2 cellular contexts compared by ENCODE assay signal in the genomic region with DNA sequence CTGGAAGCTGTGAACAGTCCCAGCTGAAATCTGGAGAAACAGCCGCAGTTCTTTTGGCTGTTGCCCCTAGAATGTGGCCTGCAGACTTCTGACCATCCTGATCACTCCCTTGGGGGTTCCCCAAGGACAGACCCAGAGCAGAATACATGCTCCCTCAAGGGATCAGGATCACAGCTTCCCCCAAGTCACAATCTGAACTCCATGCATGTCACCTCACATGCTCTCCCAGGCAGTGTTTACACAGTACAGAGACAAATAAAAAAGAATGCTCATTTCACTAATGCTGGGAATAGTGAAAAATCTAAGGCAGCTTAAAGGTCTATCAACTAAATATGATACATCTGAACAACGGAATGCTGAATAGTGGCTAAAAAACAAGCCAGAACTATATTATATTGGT.
TF ChIP-seq lines count a peak whose summit lies in the region.

No MANE protein-coding gene starts in this region.

TF ChIP-seq in WTC11, 78 proteins besides CTCF, POLR2A, EP300 and RAD21:
- TF ChIP-seq ZNF121 (CRISPR knock-in tag; IDR thresholded peaks at IDR 0.05) = no peak
- TF ChIP-seq, protein P1, sequence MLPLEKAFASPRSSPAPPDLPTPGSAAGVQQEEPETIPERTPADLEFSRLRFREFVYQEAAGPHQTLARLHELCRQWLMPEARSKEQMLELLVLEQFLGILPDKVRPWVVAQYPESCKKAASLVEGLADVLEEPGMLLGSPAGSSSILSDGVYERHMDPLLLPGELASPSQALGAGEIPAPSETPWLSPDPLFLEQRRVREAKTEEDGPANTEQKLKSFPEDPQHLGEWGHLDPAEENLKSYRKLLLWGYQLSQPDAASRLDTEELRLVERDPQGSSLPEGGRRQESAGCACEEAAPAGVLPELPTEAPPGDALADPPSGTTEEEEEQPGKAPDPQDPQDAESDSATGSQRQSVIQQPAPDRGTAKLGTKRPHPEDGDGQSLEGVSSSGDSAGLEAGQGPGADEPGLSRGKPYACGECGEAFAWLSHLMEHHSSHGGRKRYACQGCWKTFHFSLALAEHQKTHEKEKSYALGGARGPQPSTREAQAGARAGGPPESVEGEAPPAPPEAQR (CRISPR knock-in tag; IDR thresholded peaks at IDR 0.05) = no peak
- no peak for TF ChIP-seq NFYB (CRISPR knock-in tag; conservative IDR thresholded peaks at IDR 0.05; ENCODE audit: low read depth)
- TF ChIP-seq EMX1 (CRISPR knock-in tag; IDR thresholded peaks at IDR 0.05) = no peak
- TF ChIP-seq, protein P2, sequence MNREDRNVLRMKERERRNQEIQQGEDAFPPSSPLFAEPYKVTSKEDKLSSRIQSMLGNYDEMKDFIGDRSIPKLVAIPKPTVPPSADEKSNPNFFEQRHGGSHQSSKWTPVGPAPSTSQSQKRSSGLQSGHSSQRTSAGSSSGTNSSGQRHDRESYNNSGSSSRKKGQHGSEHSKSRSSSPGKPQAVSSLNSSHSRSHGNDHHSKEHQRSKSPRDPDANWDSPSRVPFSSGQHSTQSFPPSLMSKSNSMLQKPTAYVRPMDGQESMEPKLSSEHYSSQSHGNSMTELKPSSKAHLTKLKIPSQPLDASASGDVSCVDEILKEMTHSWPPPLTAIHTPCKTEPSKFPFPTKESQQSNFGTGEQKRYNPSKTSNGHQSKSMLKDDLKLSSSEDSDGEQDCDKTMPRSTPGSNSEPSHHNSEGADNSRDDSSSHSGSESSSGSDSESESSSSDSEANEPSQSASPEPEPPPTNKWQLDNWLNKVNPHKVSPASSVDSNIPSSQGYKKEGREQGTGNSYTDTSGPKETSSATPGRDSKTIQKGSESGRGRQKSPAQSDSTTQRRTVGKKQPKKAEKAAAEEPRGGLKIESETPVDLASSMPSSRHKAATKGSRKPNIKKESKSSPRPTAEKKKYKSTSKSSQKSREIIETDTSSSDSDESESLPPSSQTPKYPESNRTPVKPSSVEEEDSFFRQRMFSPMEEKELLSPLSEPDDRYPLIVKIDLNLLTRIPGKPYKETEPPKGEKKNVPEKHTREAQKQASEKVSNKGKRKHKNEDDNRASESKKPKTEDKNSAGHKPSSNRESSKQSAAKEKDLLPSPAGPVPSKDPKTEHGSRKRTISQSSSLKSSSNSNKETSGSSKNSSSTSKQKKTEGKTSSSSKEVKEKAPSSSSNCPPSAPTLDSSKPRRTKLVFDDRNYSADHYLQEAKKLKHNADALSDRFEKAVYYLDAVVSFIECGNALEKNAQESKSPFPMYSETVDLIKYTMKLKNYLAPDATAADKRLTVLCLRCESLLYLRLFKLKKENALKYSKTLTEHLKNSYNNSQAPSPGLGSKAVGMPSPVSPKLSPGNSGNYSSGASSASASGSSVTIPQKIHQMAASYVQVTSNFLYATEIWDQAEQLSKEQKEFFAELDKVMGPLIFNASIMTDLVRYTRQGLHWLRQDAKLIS (CRISPR knock-in tag; IDR thresholded peaks at IDR 0.05; ENCODE audit: borderline replicate concordance) = no peak
- TF ChIP-seq, protein P3, sequence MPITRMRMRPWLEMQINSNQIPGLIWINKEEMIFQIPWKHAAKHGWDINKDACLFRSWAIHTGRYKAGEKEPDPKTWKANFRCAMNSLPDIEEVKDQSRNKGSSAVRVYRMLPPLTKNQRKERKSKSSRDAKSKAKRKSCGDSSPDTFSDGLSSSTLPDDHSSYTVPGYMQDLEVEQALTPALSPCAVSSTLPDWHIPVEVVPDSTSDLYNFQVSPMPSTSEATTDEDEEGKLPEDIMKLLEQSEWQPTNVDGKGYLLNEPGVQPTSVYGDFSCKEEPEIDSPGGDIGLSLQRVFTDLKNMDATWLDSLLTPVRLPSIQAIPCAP (CRISPR knock-in tag; IDR thresholded peaks at IDR 0.05) = no peak
- TF ChIP-seq, protein P4, sequence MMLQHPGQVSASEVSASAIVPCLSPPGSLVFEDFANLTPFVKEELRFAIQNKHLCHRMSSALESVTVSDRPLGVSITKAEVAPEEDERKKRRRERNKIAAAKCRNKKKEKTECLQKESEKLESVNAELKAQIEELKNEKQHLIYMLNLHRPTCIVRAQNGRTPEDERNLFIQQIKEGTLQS (CRISPR knock-in tag; conservative IDR thresholded peaks at IDR 0.05) = no peak
- TF ChIP-seq OVOL2 (CRISPR knock-in tag; IDR thresholded peaks at IDR 0.05; ENCODE audit: borderline replicate concordance) = no peak
TF ChIP-seq in WTC11: peak in this region for 0.

TF ChIP-seq in HepG2, 621 proteins besides CTCF, POLR2A, EP300 and RAD21 (continues in another document):
- TF ChIP-seq FLYWCH1 (CRISPR knock-in tag; IDR thresholded peaks at IDR 0.05) = no peak
- TF ChIP-seq HES4 (CRISPR knock-in tag; IDR thresholded peaks at IDR 0.05; ENCODE audit: borderline replicate concordance) = no peak
- TF ChIP-seq MXI1 (IDR thresholded peaks at IDR 0.05; ENCODE audit: borderline replicate concordance, low read depth, low read length) = 0 out of 3 replicates have a peak, but pooled peaks have one; percentile 34
- no peak for TF ChIP-seq JUND (CRISPR knock-in tag; IDR thresholded peaks at IDR 0.05)
- no peak for TF ChIP-seq PHB2 (IDR thresholded peaks at IDR 0.05; ENCODE audit: partially characterized antibody)
- TF ChIP-seq FOXP1 (IDR thresholded peaks at IDR 0.05) = no peak
- TF ChIP-seq FOXP1 (CRISPR knock-in tag; IDR thresholded peaks at IDR 0.05) = peak; percentile 35; the same call in 1 of the 2 replicates
- TF ChIP-seq, protein P5, sequence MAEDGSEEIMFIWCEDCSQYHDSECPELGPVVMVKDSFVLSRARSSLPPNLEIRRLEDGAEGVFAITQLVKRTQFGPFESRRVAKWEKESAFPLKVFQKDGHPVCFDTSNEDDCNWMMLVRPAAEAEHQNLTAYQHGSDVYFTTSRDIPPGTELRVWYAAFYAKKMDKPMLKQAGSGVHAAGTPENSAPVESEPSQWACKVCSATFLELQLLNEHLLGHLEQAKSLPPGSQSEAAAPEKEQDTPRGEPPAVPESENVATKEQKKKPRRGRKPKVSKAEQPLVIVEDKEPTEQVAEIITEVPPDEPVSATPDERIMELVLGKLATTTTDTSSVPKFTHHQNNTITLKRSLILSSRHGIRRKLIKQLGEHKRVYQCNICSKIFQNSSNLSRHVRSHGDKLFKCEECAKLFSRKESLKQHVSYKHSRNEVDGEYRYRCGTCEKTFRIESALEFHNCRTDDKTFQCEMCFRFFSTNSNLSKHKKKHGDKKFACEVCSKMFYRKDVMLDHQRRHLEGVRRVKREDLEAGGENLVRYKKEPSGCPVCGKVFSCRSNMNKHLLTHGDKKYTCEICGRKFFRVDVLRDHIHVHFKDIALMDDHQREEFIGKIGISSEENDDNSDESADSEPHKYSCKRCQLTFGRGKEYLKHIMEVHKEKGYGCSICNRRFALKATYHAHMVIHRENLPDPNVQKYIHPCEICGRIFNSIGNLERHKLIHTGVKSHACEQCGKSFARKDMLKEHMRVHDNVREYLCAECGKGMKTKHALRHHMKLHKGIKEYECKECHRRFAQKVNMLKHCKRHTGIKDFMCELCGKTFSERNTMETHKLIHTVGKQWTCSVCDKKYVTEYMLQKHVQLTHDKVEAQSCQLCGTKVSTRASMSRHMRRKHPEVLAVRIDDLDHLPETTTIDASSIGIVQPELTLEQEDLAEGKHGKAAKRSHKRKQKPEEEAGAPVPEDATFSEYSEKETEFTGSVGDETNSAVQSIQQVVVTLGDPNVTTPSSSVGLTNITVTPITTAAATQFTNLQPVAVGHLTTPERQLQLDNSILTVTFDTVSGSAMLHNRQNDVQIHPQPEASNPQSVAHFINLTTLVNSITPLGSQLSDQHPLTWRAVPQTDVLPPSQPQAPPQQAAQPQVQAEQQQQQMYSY (CRISPR knock-in tag; IDR thresholded peaks at IDR 0.05) = no peak
- TF ChIP-seq ZNF350 (CRISPR knock-in tag; IDR thresholded peaks at IDR 0.05; ENCODE audit: borderline replicate concordance, low read depth) = no peak
- TF ChIP-seq SIN3B (IDR thresholded peaks at IDR 0.05; ENCODE audit: low read length) = no peak
- TF ChIP-seq ZC3H4 (CRISPR knock-in tag; IDR thresholded peaks at IDR 0.05; ENCODE audit: borderline replicate concordance) = no peak
- no peak for TF ChIP-seq SETDB1 (CRISPR knock-in tag; IDR thresholded peaks at IDR 0.05; ENCODE audit: borderline replicate concordance)
- TF ChIP-seq HOXA5 (CRISPR knock-in tag; IDR thresholded peaks at IDR 0.05) = no peak
- TF ChIP-seq, protein P6, sequence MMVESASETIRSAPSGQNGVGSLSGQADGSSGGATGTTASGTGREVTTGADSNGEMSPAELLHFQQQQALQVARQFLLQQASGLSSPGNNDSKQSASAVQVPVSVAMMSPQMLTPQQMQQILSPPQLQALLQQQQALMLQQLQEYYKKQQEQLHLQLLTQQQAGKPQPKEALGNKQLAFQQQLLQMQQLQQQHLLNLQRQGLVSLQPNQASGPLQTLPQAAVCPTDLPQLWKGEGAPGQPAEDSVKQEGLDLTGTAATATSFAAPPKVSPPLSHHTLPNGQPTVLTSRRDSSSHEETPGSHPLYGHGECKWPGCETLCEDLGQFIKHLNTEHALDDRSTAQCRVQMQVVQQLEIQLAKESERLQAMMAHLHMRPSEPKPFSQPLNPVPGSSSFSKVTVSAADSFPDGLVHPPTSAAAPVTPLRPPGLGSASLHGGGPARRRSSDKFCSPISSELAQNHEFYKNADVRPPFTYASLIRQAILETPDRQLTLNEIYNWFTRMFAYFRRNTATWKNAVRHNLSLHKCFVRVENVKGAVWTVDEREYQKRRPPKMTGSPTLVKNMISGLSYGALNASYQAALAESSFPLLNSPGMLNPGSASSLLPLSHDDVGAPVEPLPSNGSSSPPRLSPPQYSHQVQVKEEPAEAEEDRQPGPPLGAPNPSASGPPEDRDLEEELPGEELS (CRISPR knock-in tag; IDR thresholded peaks at IDR 0.05) = peak; percentile 42; the same call in 1 of the 2 replicates
- no peak; the same call in 1 of the 2 replicates for TF ChIP-seq RARA (CRISPR knock-in tag; IDR thresholded peaks at IDR 0.05)
- no peak for TF ChIP-seq NFIC (IDR thresholded peaks at IDR 0.05; ENCODE audit: low read length)
- TF ChIP-seq, protein P7, sequence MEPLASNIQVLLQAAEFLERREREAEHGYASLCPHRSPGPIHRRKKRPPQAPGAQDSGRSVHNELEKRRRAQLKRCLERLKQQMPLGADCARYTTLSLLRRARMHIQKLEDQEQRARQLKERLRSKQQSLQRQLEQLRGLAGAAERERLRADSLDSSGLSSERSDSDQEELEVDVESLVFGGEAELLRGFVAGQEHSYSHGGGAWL (CRISPR knock-in tag; IDR thresholded peaks at IDR 0.05) = no peak
- TF ChIP-seq ZNF879 (CRISPR knock-in tag; IDR thresholded peaks at IDR 0.05) = no peak
- no peak for TF ChIP-seq ZNF337 (CRISPR knock-in tag; IDR thresholded peaks at IDR 0.05; ENCODE audit: borderline replicate concordance, low read depth)
- TF ChIP-seq TCF7 (IDR thresholded peaks at IDR 0.05; ENCODE audit: low read depth) = no peak
- TF ChIP-seq MBNL3 (CRISPR knock-in tag; conservative IDR thresholded peaks at IDR 0.05) = no peak
- no peak for TF ChIP-seq ARNT2 (CRISPR knock-in tag; IDR thresholded peaks at IDR 0.05; ENCODE audit: low read depth)
- TF ChIP-seq ELF4 (CRISPR knock-in tag; IDR thresholded peaks at IDR 0.05; ENCODE audit: borderline replicate concordance) = no peak
- TF ChIP-seq, protein P8, sequence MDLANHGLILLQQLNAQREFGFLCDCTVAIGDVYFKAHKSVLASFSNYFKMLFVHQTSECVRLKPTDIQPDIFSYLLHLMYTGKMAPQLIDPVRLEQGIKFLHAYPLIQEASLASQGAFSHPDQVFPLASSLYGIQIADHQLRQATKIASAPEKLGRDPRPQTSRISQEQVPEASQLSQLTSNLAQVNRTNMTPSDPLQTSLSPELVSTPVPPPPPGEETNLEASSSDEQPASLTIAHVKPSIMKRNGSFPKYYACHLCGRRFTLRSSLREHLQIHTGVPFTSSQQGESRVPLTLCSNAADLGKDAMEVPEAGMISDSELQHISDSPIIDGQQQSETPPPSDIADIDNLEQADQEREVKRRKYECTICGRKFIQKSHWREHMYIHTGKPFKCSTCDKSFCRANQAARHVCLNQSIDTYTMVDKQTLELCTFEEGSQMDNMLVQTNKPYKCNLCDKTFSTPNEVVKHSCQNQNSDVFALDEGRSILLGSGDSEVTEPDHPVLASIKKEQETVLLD (CRISPR knock-in tag; IDR thresholded peaks at IDR 0.05; ENCODE audit: low read depth) = no peak
- TF ChIP-seq, protein P9, sequence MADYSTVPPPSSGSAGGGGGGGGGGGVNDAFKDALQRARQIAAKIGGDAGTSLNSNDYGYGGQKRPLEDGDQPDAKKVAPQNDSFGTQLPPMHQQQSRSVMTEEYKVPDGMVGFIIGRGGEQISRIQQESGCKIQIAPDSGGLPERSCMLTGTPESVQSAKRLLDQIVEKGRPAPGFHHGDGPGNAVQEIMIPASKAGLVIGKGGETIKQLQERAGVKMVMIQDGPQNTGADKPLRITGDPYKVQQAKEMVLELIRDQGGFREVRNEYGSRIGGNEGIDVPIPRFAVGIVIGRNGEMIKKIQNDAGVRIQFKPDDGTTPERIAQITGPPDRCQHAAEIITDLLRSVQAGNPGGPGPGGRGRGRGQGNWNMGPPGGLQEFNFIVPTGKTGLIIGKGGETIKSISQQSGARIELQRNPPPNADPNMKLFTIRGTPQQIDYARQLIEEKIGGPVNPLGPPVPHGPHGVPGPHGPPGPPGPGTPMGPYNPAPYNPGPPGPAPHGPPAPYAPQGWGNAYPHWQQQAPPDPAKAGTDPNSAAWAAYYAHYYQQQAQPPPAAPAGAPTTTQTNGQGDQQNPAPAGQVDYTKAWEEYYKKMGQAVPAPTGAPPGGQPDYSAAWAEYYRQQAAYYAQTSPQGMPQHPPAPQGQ (CRISPR knock-in tag; IDR thresholded peaks at IDR 0.05; ENCODE audit: borderline replicate concordance) = no peak
- TF ChIP-seq, protein P10, sequence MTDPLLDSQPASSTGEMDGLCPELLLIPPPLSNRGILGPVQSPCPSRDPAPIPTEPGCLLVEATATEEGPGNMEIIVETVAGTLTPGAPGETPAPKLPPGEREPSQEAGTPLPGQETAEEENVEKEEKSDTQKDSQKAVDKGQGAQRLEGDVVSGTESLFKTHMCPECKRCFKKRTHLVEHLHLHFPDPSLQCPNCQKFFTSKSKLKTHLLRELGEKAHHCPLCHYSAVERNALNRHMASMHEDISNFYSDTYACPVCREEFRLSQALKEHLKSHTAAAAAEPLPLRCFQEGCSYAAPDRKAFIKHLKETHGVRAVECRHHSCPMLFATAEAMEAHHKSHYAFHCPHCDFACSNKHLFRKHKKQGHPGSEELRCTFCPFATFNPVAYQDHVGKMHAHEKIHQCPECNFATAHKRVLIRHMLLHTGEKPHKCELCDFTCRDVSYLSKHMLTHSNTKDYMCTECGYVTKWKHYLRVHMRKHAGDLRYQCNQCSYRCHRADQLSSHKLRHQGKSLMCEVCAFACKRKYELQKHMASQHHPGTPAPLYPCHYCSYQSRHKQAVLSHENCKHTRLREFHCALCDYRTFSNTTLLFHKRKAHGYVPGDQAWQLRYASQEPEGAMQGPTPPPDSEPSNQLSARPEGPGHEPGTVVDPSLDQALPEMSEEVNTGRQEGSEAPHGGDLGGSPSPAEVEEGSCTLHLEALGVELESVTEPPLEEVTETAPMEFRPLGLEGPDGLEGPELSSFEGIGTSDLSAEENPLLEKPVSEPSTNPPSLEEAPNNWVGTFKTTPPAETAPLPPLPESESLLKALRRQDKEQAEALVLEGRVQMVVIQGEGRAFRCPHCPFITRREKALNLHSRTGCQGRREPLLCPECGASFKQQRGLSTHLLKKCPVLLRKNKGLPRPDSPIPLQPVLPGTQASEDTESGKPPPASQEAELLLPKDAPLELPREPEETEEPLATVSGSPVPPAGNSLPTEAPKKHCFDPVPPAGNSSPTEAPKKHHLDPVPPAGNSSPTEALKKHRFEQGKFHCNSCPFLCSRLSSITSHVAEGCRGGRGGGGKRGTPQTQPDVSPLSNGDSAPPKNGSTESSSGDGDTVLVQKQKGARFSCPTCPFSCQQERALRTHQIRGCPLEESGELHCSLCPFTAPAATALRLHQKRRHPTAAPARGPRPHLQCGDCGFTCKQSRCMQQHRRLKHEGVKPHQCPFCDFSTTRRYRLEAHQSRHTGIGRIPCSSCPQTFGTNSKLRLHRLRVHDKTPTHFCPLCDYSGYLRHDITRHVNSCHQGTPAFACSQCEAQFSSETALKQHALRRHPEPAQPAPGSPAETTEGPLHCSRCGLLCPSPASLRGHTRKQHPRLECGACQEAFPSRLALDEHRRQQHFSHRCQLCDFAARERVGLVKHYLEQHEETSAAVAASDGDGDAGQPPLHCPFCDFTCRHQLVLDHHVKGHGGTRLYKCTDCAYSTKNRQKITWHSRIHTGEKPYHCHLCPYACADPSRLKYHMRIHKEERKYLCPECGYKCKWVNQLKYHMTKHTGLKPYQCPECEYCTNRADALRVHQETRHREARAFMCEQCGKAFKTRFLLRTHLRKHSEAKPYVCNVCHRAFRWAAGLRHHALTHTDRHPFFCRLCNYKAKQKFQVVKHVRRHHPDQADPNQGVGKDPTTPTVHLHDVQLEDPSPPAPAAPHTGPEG (CRISPR knock-in tag; IDR thresholded peaks at IDR 0.05) = no peak
